In the genomic region with DNA sequence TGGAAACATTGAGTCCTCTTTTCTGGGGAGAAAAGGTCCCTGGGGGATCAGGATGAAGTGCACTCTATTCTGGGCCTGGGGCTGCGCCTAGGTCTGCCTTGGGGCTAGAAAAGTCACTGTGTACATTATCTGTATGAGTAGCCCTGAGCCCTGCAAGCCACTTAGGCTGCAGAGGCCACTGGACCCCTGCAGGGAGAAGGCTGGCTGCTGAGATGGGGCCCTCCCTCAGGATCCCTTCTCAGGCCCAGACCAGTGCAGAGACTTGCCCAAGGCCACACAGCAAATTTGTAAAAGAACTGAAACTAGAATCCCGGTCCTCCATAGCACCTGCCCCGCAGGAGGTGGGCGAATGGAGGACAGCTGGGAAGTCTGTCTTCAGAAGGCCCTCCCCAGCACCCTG, we compare ENCODE assay signal across 1 cellular context.
A peak's percentile ranks its signal among the peaks of the same experiment; 100 is the strongest.
TF ChIP-seq lines count a peak whose summit lies in the region.

No MANE protein-coding gene starts in this region.

TF ChIP-seq in HepG2, 621 proteins besides CTCF, POLR2A, EP300 and RAD21:
- no peak for TF ChIP-seq ZZZ3 (CRISPR knock-in tag; IDR thresholded peaks at IDR 0.05; ENCODE audit: borderline replicate concordance)
- no peak for TF ChIP-seq MTF1 (CRISPR knock-in tag; IDR thresholded peaks at IDR 0.05)
- no peak for TF ChIP-seq MAFG (CRISPR knock-in tag; IDR thresholded peaks at IDR 0.05)
- peak; percentile 97 for TF ChIP-seq ZNF768 (CRISPR knock-in tag; IDR thresholded peaks at IDR 0.05)
- TF ChIP-seq ZNF367 (CRISPR knock-in tag; IDR thresholded peaks at IDR 0.05; ENCODE audit: borderline replicate concordance): no peak
- TF ChIP-seq MYNN (CRISPR knock-in tag; IDR thresholded peaks at IDR 0.05; ENCODE audit: low read depth): no peak
- no peak for TF ChIP-seq CSRNP2 (CRISPR knock-in tag; conservative IDR thresholded peaks at IDR 0.05; ENCODE audit: low read depth)
